In genomic region chr2:111986116-111986900, GRCh38 we compare ENCODE assay signal across 16 cellular contexts.
A peak's percentile ranks its signal among the peaks of the same experiment; 100 is the strongest.
DNase-seq lines count a peak whose midpoint lies in the region; ATAC-seq and TF ChIP-seq lines count a peak whose summit lies in the region.
"Had no signal": no experiment of that assay in that cellular context is flagged by ENCODE, and none has a peak within 500 bp of the region (broad histone marks: within the 10 kb centered on the region; RNA-seq: fewer than 3 reads in every experiment).

No MANE protein-coding gene starts in this region.

- no peaks in the 10 kb centered on the region for H3K27me3 ChIP-seq in HAP-1 (ENCODE audit: low read depth)
- H3K27me3 ChIP-seq: suprapubic skin had no signal

- DNase-seq in HAP-1 (ENCODE audit: low spot score in 2 of 2) (peak; percentile 81 to 94), RPMI7951 (ENCODE audit: low read depth) (peak; percentile 37), foreskin fibroblast (peak; percentile 27 to 64), sciatic nerve (ENCODE audit: low spot score) (no peak)
- DNase-seq: activated CD4-positive, alpha-beta T cell treated with anti-CD3 and anti-CD28 coated beads for 1 hour; activated CD8-positive, alpha-beta memory T cell treated with anti-CD3 and anti-CD28 coated beads, Interleukin-2, amount 50 U/mL, for 4 hours; DMS153; effector memory CD8-positive, alpha-beta T cell; natural killer cell; NCI-H1930; NCI-H526; stimulated activated CD4-positive, alpha-beta T cell treated with anti-CD3 and anti-CD28 coated beads, Interleukin-2, amount 100 ng/mL, for 24 hours had no signal

- in situ Hi-C loops in HAP-1 (cut with MboI; ENCODE audit: low sequenced_read_pairs): no loop called here

- no peak overlapping the region for H3K4me3 ChIP-seq in HAP-1
- no peak overlapping the region for H3K4me3 ChIP-seq in foreskin fibroblast (ENCODE audit: low read depth in 1 of 2, low read length in 2 of 2)
- H3K4me3 ChIP-seq: suprapubic skin had no signal

- ATAC-seq in sciatic nerve (peak; percentile 62), GM18873 (IDR thresholded peaks at IDR 0.05; ENCODE audit: low FRiP score, unreplicated experiment) (no peak), HG03565 (IDR thresholded peaks at IDR 0.05; ENCODE audit: unreplicated experiment) (no peak), HG03439 (IDR thresholded peaks at IDR 0.05; ENCODE audit: unreplicated experiment) (no peak)
- ATAC-seq: effector memory CD8-positive, alpha-beta T cell; natural killer cell had no signal

- intact Hi-C loops in sciatic nerve (cut with DNase I): no loop called here

- TF ChIP-seq CTCF in foreskin fibroblast (IDR thresholded peaks at IDR 0.05; ENCODE audit: low read depth, low read length): no peak

- peaks cover 15% of the 10 kb centered on the region for H3K4me1 ChIP-seq in HAP-1

- H3K36me3 ChIP-seq in HAP-1 (replicated peaks): peaks cover 15% of the 10 kb centered on the region

- no peaks in the 10 kb centered on the region for H3K9me3 ChIP-seq in HAP-1
- H3K9me3 ChIP-seq: suprapubic skin had no signal
